ENCODE assay signal across 9 cellular contexts in the genomic region with DNA sequence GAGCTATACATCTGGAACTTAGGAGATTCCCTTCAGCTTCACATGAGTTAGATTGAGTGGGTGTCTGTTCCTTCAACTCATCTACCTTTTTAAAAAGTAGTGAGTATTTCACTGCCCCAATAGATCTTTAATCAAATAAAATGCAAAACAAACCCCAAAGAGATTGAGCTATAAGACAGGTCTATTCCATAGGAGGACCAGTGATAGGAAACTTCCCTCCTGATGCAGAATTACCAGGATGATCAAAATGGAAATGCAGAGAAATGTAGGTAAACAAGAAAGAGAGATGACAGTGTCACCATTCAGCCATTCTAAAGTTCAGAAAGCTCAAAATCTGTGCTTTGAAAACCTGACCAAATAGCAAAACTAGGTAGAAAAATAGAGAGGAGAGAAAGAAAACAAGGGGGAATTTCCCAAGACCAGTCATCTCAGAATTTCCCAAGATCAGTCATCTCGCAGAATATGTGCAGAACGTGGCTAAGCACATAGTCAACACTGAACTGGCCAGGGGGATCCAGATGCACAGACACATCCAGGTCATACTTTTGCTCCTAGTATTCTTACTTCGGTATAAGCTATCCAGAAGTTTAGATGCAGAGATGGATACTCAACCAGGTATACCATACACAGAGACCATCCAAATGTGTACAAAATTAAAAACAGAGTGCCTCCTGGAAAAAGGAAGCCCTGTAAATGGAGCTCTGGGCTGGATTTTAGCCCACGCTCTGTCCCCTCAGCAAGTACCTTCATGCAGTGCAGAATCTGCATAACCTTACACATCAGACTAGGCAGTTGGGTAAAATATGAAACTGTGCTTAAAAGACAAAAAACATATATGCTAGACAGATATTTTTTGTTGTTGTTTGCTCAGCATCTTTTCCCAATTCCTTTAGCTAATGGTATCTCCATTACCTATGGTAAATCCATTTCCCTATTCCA. TPM values are rescaled to one million over a fixed set of nuclear protein-coding genes. Genes with fewer than 3 reads are reported as not detected.
DNase-seq lines count a peak whose midpoint lies in the region; ATAC-seq lines count a peak whose summit lies in the region.
"Had no signal": no experiment of that assay in that cellular context is flagged by ENCODE, and none has a peak within 500 bp of the region (broad histone marks: within the 10 kb centered on the region; RNA-seq: fewer than 3 reads in every experiment).

No MANE protein-coding gene starts in this region.

- H3K27me3 Mint-ChIP-seq in activated T-helper 17 cell treated with anti-CD3 and anti-CD28 coated beads, Interleukin-2, amount 50 U/mL, for 72 hours, result no peaks in the 10 kb centered on the region

- ATAC-seq in GM19043 (IDR thresholded peaks at IDR 0.05; ENCODE audit: low read depth, unreplicated experiment) (peak; percentile 88), HG02884 (IDR thresholded peaks at IDR 0.05; ENCODE audit: unreplicated experiment) (peak; percentile 93)
- peak; percentile 96 for ATAC-seq in activated T-helper 17 cell treated with anti-CD3 and anti-CD28 coated beads, Interleukin-2, amount 50 U/mL, for 72 hours (replicated peaks)

- peak overlapping the region; percentile 76 for H3K4me3 Mint-ChIP-seq in activated T-helper 17 cell treated with anti-CD3 and anti-CD28 coated beads, Interleukin-2, amount 50 U/mL, for 72 hours

- DNase-seq in stimulated activated CD4-positive, alpha-beta T cell treated with anti-CD3 and anti-CD28 coated beads, Interleukin-4, amount 100 ng/mL, for 48 hours (ENCODE audit: low read depth in 2 of 2), result peak; percentile 12 to 28
- DNase-seq in HuH-7 (ENCODE audit: low spot score) (no peak), HUDEP-2 (lab: John Stamatoyannopoulos, UW; ENCODE audit: unreplicated experiment in 76 of 76) (no peak), H4 (ENCODE audit: low spot score) (no peak), amygdala (lab: John Stamatoyannopoulos, UW) (no peak)
- DNase-seq: NCI-H2081 treated with DMSO at 0.1 percent for 48 hours had no signal

- peaks cover 23% of the 10 kb centered on the region for H3K4me1 Mint-ChIP-seq in activated T-helper 17 cell treated with anti-CD3 and anti-CD28 coated beads, Interleukin-2, amount 50 U/mL, for 72 hours

- peak overlapping the region; percentile 99 for H3K27ac Mint-ChIP-seq in activated T-helper 17 cell treated with anti-CD3 and anti-CD28 coated beads, Interleukin-2, amount 50 U/mL, for 72 hours

- no peaks in the 10 kb centered on the region for H3K9me3 Mint-ChIP-seq in activated T-helper 17 cell treated with anti-CD3 and anti-CD28 coated beads, Interleukin-2, amount 50 U/mL, for 72 hours

- peaks cover 17% of the 10 kb centered on the region for H3K36me3 Mint-ChIP-seq in activated T-helper 17 cell treated with anti-CD3 and anti-CD28 coated beads, Interleukin-2, amount 50 U/mL, for 72 hours (ENCODE audit: low read depth)

RNA-seq across cellular contexts. Expression of gene SLC41A2, which starts 27.4 kb away (rescaled TPM):
- total RNA-seq in activated T-helper 17 cell treated with anti-CD3 and anti-CD28 coated beads, Interleukin-2, amount 50 U/mL, for 72 hours, result 10 to 100 TPM; 16.8 to 52.8 TPM
- 11.7 and 24.0 TPM in 2 replicates for total RNA-seq in H4 (2014; rRNA removed; shearing (Covaris generic))

RNA-seq across cellular contexts. Expression of gene NOPCHAP1, which starts 55.5 kb away (rescaled TPM):
- 10 to 100 TPM; 20.4 to 31.8 TPM for total RNA-seq in activated T-helper 17 cell treated with anti-CD3 and anti-CD28 coated beads, Interleukin-2, amount 50 U/mL, for 72 hours
- 11.0 and 11.9 TPM in 2 replicates for total RNA-seq in H4 (2014; rRNA removed; shearing (Covaris generic))

Comparison
In these comparisons a context has a peak if more than half of its experiments do, and no peak if none do; other contexts are left out.
1. DNase-seq: peak in stimulated activated CD4-positive, alpha-beta T cell treated with anti-CD3 and anti-CD28 coated beads, Interleukin-4, amount 100 ng/mL, for 48 hours (2 of 2); none in HuH-7 (single experiment), HUDEP-2 (0 of 76), H4 (single experiment) and amygdala (0 of 56).
2. Peak in every context shown above with its lines, with median percentiles within 50 percentile points of each other: ATAC-seq.